In genomic region chr7:146948708-146949107, GRCh38 we compare ENCODE assay signal across 20 cellular contexts.
"Had no signal": no experiment of that assay in that cellular context is flagged by ENCODE, and none has a peak within 500 bp of the region (broad histone marks: within the 10 kb centered on the region; RNA-seq: fewer than 3 reads in every experiment).

No MANE protein-coding gene starts in this region.

- ATAC-seq: activated CD4-positive, alpha-beta T cell treated with anti-CD3 and anti-CD28 coated beads for 36 hours; activated CD8-positive, alpha-beta memory T cell treated with anti-CD3 and anti-CD28 coated beads, Interleukin-2, amount 10 ng/mL, durations not matched to agents 7 days and 5 days; body of pancreas; WTC11 had no signal

- H3K4me1 Mint-ChIP-seq: activated CD4-positive, alpha-beta T cell treated with anti-CD3 and anti-CD28 coated beads for 36 hours; activated CD8-positive, alpha-beta memory T cell treated with anti-CD3 and anti-CD28 coated beads, Interleukin-2, amount 10 ng/mL, durations not matched to agents 7 days and 5 days; activated naive CD8-positive, alpha-beta T cell treated with anti-CD3 and anti-CD28 coated beads, Interleukin-2, amount 10 ng/mL, durations not matched to agents 7 days and 5 days; memory B cell; neural progenitor cell; WTC11 had no signal

- H3K4me3 Mint-ChIP-seq: activated CD4-positive, alpha-beta memory T cell treated with anti-CD3 and anti-CD28 coated beads for 36 hours; activated CD4-positive, alpha-beta T cell treated with anti-CD3 and anti-CD28 coated beads for 36 hours; activated CD8-positive, alpha-beta memory T cell treated with anti-CD3 and anti-CD28 coated beads, Interleukin-2, amount 10 ng/mL, durations not matched to agents 7 days and 5 days; activated naive CD8-positive, alpha-beta T cell treated with anti-CD3 and anti-CD28 coated beads, Interleukin-2, amount 10 ng/mL, durations not matched to agents 7 days and 5 days; memory B cell; neural progenitor cell; WTC11 had no signal

- H3K27ac Mint-ChIP-seq: activated CD4-positive, alpha-beta memory T cell treated with anti-CD3 and anti-CD28 coated beads for 36 hours; activated CD4-positive, alpha-beta T cell treated with anti-CD3 and anti-CD28 coated beads for 36 hours; activated CD8-positive, alpha-beta memory T cell treated with anti-CD3 and anti-CD28 coated beads, Interleukin-2, amount 10 ng/mL, durations not matched to agents 7 days and 5 days; activated naive CD8-positive, alpha-beta T cell treated with anti-CD3 and anti-CD28 coated beads, Interleukin-2, amount 10 ng/mL, durations not matched to agents 7 days and 5 days; activated T-helper 2 cell treated with anti-CD3 and anti-CD28 coated beads, Interferon-gamma antibody, Interleukin-2, Interleukin-4, amounts not matched to agents 10 μg/mL and 5 μg/mL and 100 μg/mL, durations not matched to agents 14 hours and 24 hours and 36 hours; memory B cell; neural progenitor cell; WTC11 had no signal

- DNase-seq: activated CD4-positive, alpha-beta memory T cell treated with anti-CD3 and anti-CD28 coated beads for 36 hours; activated CD4-positive, alpha-beta T cell treated with anti-CD3 and anti-CD28 coated beads for 36 hours; activated CD8-positive, alpha-beta memory T cell treated with anti-CD3 and anti-CD28 coated beads, Interleukin-2, amount 10 ng/mL, durations not matched to agents 7 days and 5 days; activated naive CD4-positive, alpha-beta T cell treated with Interleukin-2 at 50 U/mL for 16 hours; activated naive CD8-positive, alpha-beta T cell treated with anti-CD3 and anti-CD28 coated beads, Interleukin-2, amount 10 ng/mL, durations not matched to agents 7 days and 5 days; activated T-cell treated with anti-CD3 and anti-CD28 coated beads, Interleukin-2, amount 50 U/mL, for 1 hour; body of pancreas; dermis blood vessel endothelial cell; effector memory CD4-positive, alpha-beta T cell; esophagus squamous epithelium; stimulated activated CD4-positive, alpha-beta T cell treated with anti-CD3 and anti-CD28 coated beads, Interleukin-2, amount 100 ng/mL, for 24 hours; stimulated activated naive CD4-positive, alpha-beta T cell treated with Interleukin-2 at 50 U/mL for 16 hours; substantia nigra; tibial artery had no signal

- H3K27me3 Mint-ChIP-seq: activated CD4-positive, alpha-beta memory T cell treated with anti-CD3 and anti-CD28 coated beads for 36 hours; activated CD4-positive, alpha-beta T cell treated with anti-CD3 and anti-CD28 coated beads for 36 hours; activated CD8-positive, alpha-beta memory T cell treated with anti-CD3 and anti-CD28 coated beads, Interleukin-2, amount 10 ng/mL, durations not matched to agents 7 days and 5 days; activated naive CD8-positive, alpha-beta T cell treated with anti-CD3 and anti-CD28 coated beads, Interleukin-2, amount 10 ng/mL, durations not matched to agents 7 days and 5 days; memory B cell had no signal

- FAIRE-seq: endothelial cell of umbilical vein, TTC549 had no signal

- H3K36me3 Mint-ChIP-seq: activated CD4-positive, alpha-beta memory T cell treated with anti-CD3 and anti-CD28 coated beads for 36 hours; activated CD8-positive, alpha-beta memory T cell treated with anti-CD3 and anti-CD28 coated beads, Interleukin-2, amount 10 ng/mL, durations not matched to agents 7 days and 5 days; activated naive CD8-positive, alpha-beta T cell treated with anti-CD3 and anti-CD28 coated beads, Interleukin-2, amount 10 ng/mL, durations not matched to agents 7 days and 5 days; memory B cell; neural progenitor cell; WTC11 had no signal
